Comparison of ENCODE assay signal across 1 cellular context in the genomic region with DNA sequence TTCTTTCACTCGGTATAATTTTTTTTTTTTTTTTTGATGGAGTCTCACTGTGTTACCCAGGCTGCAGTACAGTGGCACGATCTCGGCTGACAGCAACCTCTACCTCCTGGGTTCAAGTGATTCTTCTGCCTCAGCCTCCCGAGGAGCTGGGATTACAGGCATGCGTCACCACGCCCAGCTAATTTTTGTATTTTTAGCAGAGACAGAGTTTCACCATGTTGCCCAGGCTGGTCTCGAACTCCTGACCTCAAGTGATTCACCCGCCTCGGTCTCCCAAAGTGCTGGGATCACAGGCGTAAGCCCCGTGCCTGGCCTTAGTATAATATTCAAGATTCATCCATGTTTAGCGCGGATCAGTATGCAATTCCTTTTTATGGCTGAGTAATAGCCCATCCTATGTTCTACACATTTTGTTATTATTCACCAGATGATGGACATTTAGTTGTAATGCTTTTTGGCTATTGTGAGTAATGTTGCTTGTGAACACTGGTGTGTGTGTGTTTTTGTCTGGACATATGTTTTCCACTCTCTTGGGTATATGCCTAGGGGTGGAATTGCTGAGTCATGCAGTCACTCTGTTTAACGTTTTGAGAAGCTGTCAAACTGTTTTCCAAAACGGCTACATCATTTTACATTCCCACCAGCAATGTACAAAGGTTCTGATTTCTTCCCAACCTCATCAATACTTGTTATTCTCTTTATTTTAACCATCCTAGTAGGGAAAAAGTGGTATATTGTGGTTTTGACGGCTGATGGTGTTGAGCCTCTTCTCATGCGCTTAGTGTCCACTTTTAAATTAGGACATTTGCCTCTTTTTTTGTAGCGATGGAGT.
TF ChIP-seq lines count a peak whose summit lies in the region.

No MANE protein-coding gene starts in this region.

TF ChIP-seq in K562, 482 proteins besides CTCF, POLR2A, EP300 and RAD21 (continued from another document and continues in another):
- TF ChIP-seq, protein P1, sequence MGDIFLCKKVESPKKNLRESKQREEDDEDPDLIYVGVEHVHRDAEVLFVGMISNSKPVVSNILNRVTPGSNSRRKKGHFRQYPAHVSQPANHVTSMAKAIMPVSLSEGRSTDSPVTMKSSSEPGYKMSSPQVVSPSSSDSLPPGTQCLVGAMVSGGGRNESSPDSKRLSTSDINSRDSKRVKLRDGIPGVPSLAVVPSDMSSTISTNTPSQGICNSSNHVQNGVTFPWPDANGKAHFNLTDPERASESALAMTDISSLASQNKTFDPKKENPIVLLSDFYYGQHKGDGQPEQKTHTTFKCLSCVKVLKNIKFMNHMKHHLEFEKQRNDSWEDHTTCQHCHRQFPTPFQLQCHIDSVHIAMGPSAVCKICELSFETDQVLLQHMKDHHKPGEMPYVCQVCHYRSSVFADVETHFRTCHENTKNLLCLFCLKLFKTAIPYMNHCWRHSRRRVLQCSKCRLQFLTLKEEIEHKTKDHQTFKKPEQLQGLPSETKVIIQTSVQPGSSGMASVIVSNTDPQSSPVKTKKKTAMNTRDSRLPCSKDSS (IDR thresholded peaks at IDR 0.05; ENCODE audit: low read depth, partially characterized antibody), result no peak
- TF ChIP-seq ADNP (tag; IDR thresholded peaks at IDR 0.05) (peak; percentile 84), BRD4 (IDR thresholded peaks at IDR 0.05) (peak; percentile 32; the same call in 1 of the 2 replicates), HNRNPLL (IDR thresholded peaks at IDR 0.05; ENCODE audit: low read depth, low read length, poor library complexity, severe bottlenecking) (no peak), BRF1 (IDR thresholded peaks at IDR 0.05; ENCODE audit: borderline replicate concordance, extremely low read depth, insufficient read length) (no peak), RFX7 (CRISPR knock-in tag; IDR thresholded peaks at IDR 0.05) (no peak), STAT5B (CRISPR knock-in tag; IDR thresholded peaks at IDR 0.05) (no peak), ZSCAN32 (CRISPR knock-in tag; IDR thresholded peaks at IDR 0.05) (no peak), CTBP1 (IDR thresholded peaks at IDR 0.05; ENCODE audit: borderline replicate concordance) (no peak), GTF2E2 (tag; IDR thresholded peaks at IDR 0.05) (peak; percentile 54; the same call in 1 of the 2 replicates), ZNF551 (CRISPR knock-in tag; IDR thresholded peaks at IDR 0.05) (no peak), CHD1 (IDR thresholded peaks at IDR 0.05; ENCODE audit: low read length) (no peak), ZNF212 (CRISPR knock-in tag; IDR thresholded peaks at IDR 0.05) (no peak), ZNF77 (CRISPR knock-in tag; IDR thresholded peaks at IDR 0.05) (no peak), ZZZ3 (IDR thresholded peaks at IDR 0.05) (no peak), HSF4 (CRISPR knock-in tag; IDR thresholded peaks at IDR 0.05; ENCODE audit: borderline replicate concordance) (peak; percentile 64; the same call in 1 of the 2 replicates), CREB1 (IDR thresholded peaks at IDR 0.05) (no peak), CREB1 (CRISPR knock-in tag; IDR thresholded peaks at IDR 0.05) (no peak), ZNF134 (CRISPR knock-in tag; conservative IDR thresholded peaks at IDR 0.05) (no peak), SIN3B (IDR thresholded peaks at IDR 0.05; ENCODE audit: low read depth) (no peak)
- TF ChIP-seq, protein P2, sequence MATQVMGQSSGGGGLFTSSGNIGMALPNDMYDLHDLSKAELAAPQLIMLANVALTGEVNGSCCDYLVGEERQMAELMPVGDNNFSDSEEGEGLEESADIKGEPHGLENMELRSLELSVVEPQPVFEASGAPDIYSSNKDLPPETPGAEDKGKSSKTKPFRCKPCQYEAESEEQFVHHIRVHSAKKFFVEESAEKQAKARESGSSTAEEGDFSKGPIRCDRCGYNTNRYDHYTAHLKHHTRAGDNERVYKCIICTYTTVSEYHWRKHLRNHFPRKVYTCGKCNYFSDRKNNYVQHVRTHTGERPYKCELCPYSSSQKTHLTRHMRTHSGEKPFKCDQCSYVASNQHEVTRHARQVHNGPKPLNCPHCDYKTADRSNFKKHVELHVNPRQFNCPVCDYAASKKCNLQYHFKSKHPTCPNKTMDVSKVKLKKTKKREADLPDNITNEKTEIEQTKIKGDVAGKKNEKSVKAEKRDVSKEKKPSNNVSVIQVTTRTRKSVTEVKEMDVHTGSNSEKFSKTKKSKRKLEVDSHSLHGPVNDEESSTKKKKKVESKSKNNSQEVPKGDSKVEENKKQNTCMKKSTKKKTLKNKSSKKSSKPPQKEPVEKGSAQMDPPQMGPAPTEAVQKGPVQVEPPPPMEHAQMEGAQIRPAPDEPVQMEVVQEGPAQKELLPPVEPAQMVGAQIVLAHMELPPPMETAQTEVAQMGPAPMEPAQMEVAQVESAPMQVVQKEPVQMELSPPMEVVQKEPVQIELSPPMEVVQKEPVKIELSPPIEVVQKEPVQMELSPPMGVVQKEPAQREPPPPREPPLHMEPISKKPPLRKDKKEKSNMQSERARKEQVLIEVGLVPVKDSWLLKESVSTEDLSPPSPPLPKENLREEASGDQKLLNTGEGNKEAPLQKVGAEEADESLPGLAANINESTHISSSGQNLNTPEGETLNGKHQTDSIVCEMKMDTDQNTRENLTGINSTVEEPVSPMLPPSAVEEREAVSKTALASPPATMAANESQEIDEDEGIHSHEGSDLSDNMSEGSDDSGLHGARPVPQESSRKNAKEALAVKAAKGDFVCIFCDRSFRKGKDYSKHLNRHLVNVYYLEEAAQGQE (CRISPR knock-in tag; IDR thresholded peaks at IDR 0.05; ENCODE audit: low read depth), result no peak
- TF ChIP-seq, protein P3, sequence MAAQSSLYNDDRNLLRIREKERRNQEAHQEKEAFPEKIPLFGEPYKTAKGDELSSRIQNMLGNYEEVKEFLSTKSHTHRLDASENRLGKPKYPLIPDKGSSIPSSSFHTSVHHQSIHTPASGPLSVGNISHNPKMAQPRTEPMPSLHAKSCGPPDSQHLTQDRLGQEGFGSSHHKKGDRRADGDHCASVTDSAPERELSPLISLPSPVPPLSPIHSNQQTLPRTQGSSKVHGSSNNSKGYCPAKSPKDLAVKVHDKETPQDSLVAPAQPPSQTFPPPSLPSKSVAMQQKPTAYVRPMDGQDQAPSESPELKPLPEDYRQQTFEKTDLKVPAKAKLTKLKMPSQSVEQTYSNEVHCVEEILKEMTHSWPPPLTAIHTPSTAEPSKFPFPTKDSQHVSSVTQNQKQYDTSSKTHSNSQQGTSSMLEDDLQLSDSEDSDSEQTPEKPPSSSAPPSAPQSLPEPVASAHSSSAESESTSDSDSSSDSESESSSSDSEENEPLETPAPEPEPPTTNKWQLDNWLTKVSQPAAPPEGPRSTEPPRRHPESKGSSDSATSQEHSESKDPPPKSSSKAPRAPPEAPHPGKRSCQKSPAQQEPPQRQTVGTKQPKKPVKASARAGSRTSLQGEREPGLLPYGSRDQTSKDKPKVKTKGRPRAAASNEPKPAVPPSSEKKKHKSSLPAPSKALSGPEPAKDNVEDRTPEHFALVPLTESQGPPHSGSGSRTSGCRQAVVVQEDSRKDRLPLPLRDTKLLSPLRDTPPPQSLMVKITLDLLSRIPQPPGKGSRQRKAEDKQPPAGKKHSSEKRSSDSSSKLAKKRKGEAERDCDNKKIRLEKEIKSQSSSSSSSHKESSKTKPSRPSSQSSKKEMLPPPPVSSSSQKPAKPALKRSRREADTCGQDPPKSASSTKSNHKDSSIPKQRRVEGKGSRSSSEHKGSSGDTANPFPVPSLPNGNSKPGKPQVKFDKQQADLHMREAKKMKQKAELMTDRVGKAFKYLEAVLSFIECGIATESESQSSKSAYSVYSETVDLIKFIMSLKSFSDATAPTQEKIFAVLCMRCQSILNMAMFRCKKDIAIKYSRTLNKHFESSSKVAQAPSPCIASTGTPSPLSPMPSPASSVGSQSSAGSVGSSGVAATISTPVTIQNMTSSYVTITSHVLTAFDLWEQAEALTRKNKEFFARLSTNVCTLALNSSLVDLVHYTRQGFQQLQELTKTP (IDR thresholded peaks at IDR 0.05; ENCODE audit: low read depth in 1 of 2, partially characterized antibody in 2 of 2), result peak in 1 of 2 experiments; percentile 56
- TF ChIP-seq, protein P4, sequence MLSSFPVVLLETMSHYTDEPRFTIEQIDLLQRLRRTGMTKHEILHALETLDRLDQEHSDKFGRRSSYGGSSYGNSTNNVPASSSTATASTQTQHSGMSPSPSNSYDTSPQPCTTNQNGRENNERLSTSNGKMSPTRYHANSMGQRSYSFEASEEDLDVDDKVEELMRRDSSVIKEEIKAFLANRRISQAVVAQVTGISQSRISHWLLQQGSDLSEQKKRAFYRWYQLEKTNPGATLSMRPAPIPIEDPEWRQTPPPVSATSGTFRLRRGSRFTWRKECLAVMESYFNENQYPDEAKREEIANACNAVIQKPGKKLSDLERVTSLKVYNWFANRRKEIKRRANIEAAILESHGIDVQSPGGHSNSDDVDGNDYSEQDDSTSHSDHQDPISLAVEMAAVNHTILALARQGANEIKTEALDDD (IDR thresholded peaks at IDR 0.05), result no peak
- TF ChIP-seq, protein P5, sequence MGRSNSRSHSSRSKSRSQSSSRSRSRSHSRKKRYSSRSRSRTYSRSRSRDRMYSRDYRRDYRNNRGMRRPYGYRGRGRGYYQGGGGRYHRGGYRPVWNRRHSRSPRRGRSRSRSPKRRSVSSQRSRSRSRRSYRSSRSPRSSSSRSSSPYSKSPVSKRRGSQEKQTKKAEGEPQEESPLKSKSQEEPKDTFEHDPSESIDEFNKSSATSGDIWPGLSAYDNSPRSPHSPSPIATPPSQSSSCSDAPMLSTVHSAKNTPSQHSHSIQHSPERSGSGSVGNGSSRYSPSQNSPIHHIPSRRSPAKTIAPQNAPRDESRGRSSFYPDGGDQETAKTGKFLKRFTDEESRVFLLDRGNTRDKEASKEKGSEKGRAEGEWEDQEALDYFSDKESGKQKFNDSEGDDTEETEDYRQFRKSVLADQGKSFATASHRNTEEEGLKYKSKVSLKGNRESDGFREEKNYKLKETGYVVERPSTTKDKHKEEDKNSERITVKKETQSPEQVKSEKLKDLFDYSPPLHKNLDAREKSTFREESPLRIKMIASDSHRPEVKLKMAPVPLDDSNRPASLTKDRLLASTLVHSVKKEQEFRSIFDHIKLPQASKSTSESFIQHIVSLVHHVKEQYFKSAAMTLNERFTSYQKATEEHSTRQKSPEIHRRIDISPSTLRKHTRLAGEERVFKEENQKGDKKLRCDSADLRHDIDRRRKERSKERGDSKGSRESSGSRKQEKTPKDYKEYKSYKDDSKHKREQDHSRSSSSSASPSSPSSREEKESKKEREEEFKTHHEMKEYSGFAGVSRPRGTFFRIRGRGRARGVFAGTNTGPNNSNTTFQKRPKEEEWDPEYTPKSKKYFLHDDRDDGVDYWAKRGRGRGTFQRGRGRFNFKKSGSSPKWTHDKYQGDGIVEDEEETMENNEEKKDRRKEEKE (IDR thresholded peaks at IDR 0.05; ENCODE audit: borderline replicate concordance in 1 of 2, control insufficient read depth in 1 of 2, low read depth in 2 of 2, low read length in 1 of 2), result no peak
- TF ChIP-seq, protein P6, sequence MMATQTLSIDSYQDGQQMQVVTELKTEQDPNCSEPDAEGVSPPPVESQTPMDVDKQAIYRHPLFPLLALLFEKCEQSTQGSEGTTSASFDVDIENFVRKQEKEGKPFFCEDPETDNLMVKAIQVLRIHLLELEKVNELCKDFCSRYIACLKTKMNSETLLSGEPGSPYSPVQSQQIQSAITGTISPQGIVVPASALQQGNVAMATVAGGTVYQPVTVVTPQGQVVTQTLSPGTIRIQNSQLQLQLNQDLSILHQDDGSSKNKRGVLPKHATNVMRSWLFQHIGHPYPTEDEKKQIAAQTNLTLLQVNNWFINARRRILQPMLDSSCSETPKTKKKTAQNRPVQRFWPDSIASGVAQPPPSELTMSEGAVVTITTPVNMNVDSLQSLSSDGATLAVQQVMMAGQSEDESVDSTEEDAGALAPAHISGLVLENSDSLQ (IDR thresholded peaks at IDR 0.05), result peak; percentile 78
- TF ChIP-seq, protein P7, sequence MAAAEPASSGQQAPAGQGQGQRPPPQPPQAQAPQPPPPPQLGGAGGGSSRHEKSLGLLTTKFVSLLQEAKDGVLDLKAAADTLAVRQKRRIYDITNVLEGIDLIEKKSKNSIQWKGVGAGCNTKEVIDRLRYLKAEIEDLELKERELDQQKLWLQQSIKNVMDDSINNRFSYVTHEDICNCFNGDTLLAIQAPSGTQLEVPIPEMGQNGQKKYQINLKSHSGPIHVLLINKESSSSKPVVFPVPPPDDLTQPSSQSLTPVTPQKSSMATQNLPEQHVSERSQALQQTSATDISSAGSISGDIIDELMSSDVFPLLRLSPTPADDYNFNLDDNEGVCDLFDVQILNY (CRISPR knock-in tag; IDR thresholded peaks at IDR 0.05), result no peak
- TF ChIP-seq, protein P8, sequence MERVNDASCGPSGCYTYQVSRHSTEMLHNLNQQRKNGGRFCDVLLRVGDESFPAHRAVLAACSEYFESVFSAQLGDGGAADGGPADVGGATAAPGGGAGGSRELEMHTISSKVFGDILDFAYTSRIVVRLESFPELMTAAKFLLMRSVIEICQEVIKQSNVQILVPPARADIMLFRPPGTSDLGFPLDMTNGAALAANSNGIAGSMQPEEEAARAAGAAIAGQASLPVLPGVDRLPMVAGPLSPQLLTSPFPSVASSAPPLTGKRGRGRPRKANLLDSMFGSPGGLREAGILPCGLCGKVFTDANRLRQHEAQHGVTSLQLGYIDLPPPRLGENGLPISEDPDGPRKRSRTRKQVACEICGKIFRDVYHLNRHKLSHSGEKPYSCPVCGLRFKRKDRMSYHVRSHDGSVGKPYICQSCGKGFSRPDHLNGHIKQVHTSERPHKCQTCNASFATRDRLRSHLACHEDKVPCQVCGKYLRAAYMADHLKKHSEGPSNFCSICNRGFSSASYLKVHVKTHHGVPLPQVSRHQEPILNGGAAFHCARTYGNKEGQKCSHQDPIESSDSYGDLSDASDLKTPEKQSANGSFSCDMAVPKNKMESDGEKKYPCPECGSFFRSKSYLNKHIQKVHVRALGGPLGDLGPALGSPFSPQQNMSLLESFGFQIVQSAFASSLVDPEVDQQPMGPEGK (CRISPR knock-in tag; IDR thresholded peaks at IDR 0.05; ENCODE audit: borderline replicate concordance), result no peak
- TF ChIP-seq, protein P9, sequence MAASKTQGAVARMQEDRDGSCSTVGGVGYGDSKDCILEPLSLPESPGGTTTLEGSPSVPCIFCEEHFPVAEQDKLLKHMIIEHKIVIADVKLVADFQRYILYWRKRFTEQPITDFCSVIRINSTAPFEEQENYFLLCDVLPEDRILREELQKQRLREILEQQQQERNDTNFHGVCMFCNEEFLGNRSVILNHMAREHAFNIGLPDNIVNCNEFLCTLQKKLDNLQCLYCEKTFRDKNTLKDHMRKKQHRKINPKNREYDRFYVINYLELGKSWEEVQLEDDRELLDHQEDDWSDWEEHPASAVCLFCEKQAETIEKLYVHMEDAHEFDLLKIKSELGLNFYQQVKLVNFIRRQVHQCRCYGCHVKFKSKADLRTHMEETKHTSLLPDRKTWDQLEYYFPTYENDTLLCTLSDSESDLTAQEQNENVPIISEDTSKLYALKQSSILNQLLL (CRISPR knock-in tag; IDR thresholded peaks at IDR 0.05; ENCODE audit: borderline replicate concordance), result no peak
